14 cellular contexts compared by ENCODE assay signal in the genomic region with DNA sequence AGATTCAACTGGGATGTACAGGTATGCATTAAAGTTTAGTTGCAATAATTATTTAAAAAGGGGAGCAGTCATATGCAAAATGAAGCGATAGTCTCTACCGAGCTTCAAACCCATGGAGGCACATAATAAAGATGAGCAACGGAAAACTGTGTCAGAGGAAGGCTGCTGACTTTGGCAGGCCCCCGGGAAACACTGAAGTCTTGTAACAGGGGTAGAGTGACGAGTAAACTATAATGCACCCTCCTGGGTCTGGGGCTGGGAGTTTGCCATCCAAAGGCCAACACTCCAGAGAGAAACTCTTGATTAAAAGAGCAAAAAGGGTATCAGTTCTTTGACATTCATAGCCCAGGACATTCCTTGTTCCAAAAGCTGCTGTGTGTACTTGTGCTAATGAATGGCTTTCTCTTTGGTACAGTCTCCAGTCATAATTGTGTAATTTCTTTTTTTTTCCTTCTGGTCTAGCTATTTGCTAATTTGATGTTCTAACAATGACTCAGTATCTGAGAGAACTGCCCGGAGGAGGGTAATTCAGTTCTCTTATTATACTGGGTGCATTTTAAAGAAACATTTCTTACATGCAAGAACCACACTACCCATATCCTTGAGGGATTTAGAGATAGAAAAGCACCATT. TPM values are rescaled to one million over a fixed set of nuclear protein-coding genes. Genes with fewer than 3 reads are reported as not detected.
DNase-seq lines count a peak whose midpoint lies in the region; TF ChIP-seq lines count a peak whose summit lies in the region.
"Had no signal": no experiment of that assay in that cellular context is flagged by ENCODE, and none has a peak within 500 bp of the region (broad histone marks: within the 10 kb centered on the region; RNA-seq: fewer than 3 reads in every experiment).

No MANE protein-coding gene starts in this region.

- POLR2A ChIA-PET in RWPE1 (lab: Yijun Ruan, JAX; ENCODE audit: low non-redundant PET): no interaction called here

- H3K9me3 Mint-ChIP-seq in progenitor cell of endocrine pancreas (ENCODE audit: low read depth): no peaks in the 10 kb centered on the region
- H3K9me3 Mint-ChIP-seq: stimulated activated effector memory CD8-positive, alpha-beta T cell treated with anti-CD3 and anti-CD28 coated beads, Interleukin-12 subunit alpha, Interleukin-12 subunit beta, amount 100 ng/mL, for 72 hours had no signal

- H3K27me3 ChIP-seq in rectal smooth muscle tissue (ENCODE audit: control insufficient read depth, insufficient read depth, low read length): no peaks in the 10 kb centered on the region

- no peak overlapping the region for H3K9ac ChIP-seq in rectal smooth muscle tissue (ENCODE audit: low read length)

- no peaks in the 10 kb centered on the region for H3K36me3 ChIP-seq in rectal smooth muscle tissue (ENCODE audit: control insufficient read depth, insufficient read depth, low read length)
- H3K36me3 ChIP-seq: neutrophil had no signal

- H3K27ac Mint-ChIP-seq in progenitor cell of endocrine pancreas: no peak overlapping the region
- H3K27ac Mint-ChIP-seq: activated CD8-positive, alpha-beta memory T cell treated with anti-CD3 and anti-CD28 coated beads, Interleukin-2, amount 10 ng/mL, durations not matched to agents 7 days and 5 days; activated naive CD8-positive, alpha-beta T cell; stimulated activated effector memory CD8-positive, alpha-beta T cell treated with anti-CD3 and anti-CD28 coated beads, Interleukin-12 subunit alpha, Interleukin-12 subunit beta, amount 100 ng/mL, for 72 hours had no signal

- H3K4me1 Mint-ChIP-seq in progenitor cell of endocrine pancreas (ENCODE audit: low read depth): no peaks in the 10 kb centered on the region
- H3K4me1 Mint-ChIP-seq: activated CD8-positive, alpha-beta memory T cell treated with anti-CD3 and anti-CD28 coated beads, Interleukin-2, amount 10 ng/mL, durations not matched to agents 7 days and 5 days; stimulated activated effector memory CD8-positive, alpha-beta T cell treated with anti-CD3 and anti-CD28 coated beads, Interleukin-12 subunit alpha, Interleukin-12 subunit beta, amount 100 ng/mL, for 72 hours had no signal

- DNase-seq in Daoy (ENCODE audit: low read depth) (peak; percentile 26), RWPE1 (ENCODE audit: low spot score) (peak; percentile 89), fibroblast of mammary gland (ENCODE audit: low read depth) (peak; percentile 83), substantia nigra (lab: John Stamatoyannopoulos, UW) (no peak), DMS53 treated with DMSO at 0.1 percent for 48 hours (lab: John Stamatoyannopoulos, UW; ENCODE audit: unreplicated experiment) (no peak), progenitor cell of endocrine pancreas (ENCODE audit: low spot score, unreplicated experiment) (no peak), retina (no peak)
- DNase-seq: activated CD8-positive, alpha-beta memory T cell treated with anti-CD3 and anti-CD28 coated beads, Interleukin-2, amount 10 ng/mL, durations not matched to agents 7 days and 5 days; DMS 273 treated with DMSO at 0.1 percent for 48 hours; stimulated activated CD4-positive, alpha-beta T cell treated with anti-CD3 and anti-CD28 coated beads, Interleukin-1b, Interleukin-23, amount 100 ng/mL, for 48 hours had no signal

- peaks cover 15% of the 10 kb centered on the region for H3K4me1 ChIP-seq in rectal smooth muscle tissue (ENCODE audit: control insufficient read depth, insufficient read depth, low read length)

- H3K27ac ChIP-seq in RWPE1 (no peak overlapping the region; the same call in 1 of the 2 replicates), rectal smooth muscle tissue (ENCODE audit: low read depth, low read length) (peak overlapping the region; percentile 65), substantia nigra (ENCODE audit: low read depth, low read length, poor library complexity, severe bottlenecking) (no peak overlapping the region)
- H3K27ac ChIP-seq: neutrophil had no signal

- H3K36me3 Mint-ChIP-seq in progenitor cell of endocrine pancreas (ENCODE audit: insufficient read depth): no peaks in the 10 kb centered on the region
- H3K36me3 Mint-ChIP-seq: activated CD8-positive, alpha-beta memory T cell treated with anti-CD3 and anti-CD28 coated beads, Interleukin-2, amount 10 ng/mL, durations not matched to agents 7 days and 5 days; activated naive CD8-positive, alpha-beta T cell; stimulated activated effector memory CD8-positive, alpha-beta T cell treated with anti-CD3 and anti-CD28 coated beads, Interleukin-12 subunit alpha, Interleukin-12 subunit beta, amount 100 ng/mL, for 72 hours had no signal

- CTCF ChIA-PET in RWPE1 (lab: Yijun Ruan, JAX): interaction anchor here (0.6 kb wide), 2 partner anchors 15 to 546 kb away, joined by 3 to 4 read pairs; no protein-coding TSS in a partner anchor

- H3K4me3 ChIP-seq in fibroblast of mammary gland (ENCODE audit: control insufficient read depth, low read depth, low read length): no peak overlapping the region
- no peak overlapping the region for H3K4me3 ChIP-seq in rectal smooth muscle tissue (ENCODE audit: low read length)

- TF ChIP-seq CTCF in RWPE1 (conservative IDR thresholded peaks at IDR 0.05; ENCODE audit: low read depth) (no peak), fibroblast of mammary gland (conservative IDR thresholded peaks at IDR 0.05; ENCODE audit: control insufficient read depth, insufficient read depth, low read depth, low read length) (no peak), progenitor cell of endocrine pancreas (IDR thresholded peaks at IDR 0.05; ENCODE audit: unreplicated experiment) (no peak)

- H3K4me3 Mint-ChIP-seq in progenitor cell of endocrine pancreas (ENCODE audit: low read depth): no peak overlapping the region
- H3K4me3 Mint-ChIP-seq: activated CD8-positive, alpha-beta memory T cell treated with anti-CD3 and anti-CD28 coated beads, Interleukin-2, amount 10 ng/mL, durations not matched to agents 7 days and 5 days; activated naive CD8-positive, alpha-beta T cell; stimulated activated effector memory CD8-positive, alpha-beta T cell treated with anti-CD3 and anti-CD28 coated beads, Interleukin-12 subunit alpha, Interleukin-12 subunit beta, amount 100 ng/mL, for 72 hours had no signal

- peaks cover 3% of the 10 kb centered on the region for H3K27me3 Mint-ChIP-seq in progenitor cell of endocrine pancreas

RNA-seq across cellular contexts. Expression of a gene that starts 59.2 kb away (rescaled TPM):
- 133 and 159 TPM in 2 replicates for total RNA-seq in Daoy (2014; rRNA removed; shearing (Covaris generic))
- 5.1 and 15.1 TPM in 2 replicates for total RNA-seq in progenitor cell of endocrine pancreas

Comparison
In these comparisons a context has a peak if more than half of its experiments do, and no peak if none do; other contexts are left out.
1. DNase-seq: peak in Daoy (single experiment), RWPE1 (single experiment) and fibroblast of mammary gland (single experiment); none in substantia nigra (0 of 49), DMS53 treated with DMSO at 0.1 percent for 48 hours (single experiment), progenitor cell of endocrine pancreas (single experiment) and retina (single experiment).